In the genomic region with DNA sequence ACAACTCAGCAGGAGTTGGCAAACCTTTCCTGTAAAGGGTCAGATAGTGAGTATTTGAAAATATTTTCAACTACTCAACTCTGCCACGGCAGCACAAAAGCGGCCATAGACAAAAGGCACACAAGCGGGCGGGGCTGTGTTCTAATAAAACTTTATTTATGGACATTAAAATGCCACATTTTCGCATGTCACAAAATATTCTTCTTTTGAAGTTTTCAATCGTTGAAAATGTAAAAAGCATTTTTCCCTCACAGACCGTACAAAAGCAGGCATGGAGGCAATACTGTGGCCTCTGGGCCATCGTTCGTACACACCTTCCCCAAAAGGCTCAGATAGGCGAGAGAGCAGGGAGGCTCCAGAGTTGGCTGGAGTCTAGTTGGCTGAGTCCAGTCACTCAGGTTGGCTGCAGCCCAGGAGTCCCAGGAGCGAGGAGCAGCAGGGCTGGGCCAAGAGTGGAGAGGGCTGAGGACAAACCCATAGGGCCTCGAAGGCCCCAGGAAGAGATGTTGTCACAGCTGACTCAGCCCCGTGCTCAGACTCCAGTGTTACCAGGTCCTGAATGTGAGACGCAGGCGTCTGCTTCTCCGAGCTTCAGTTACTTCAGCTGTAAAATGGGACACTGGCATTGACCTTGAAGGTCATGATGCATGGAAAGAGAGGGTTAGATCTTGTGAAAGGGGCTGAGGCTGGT, we compare ENCODE assay signal across 14 cellular contexts. TPM values are rescaled to one million over a fixed set of nuclear protein-coding genes. Genes with fewer than 3 reads are reported as not detected.
DNase-seq lines count a peak whose midpoint lies in the region; ATAC-seq and TF ChIP-seq lines count a peak whose summit lies in the region.
"Had no signal": no experiment of that assay in that cellular context is flagged by ENCODE, and none has a peak within 500 bp of the region (broad histone marks: within the 10 kb centered on the region; RNA-seq: fewer than 3 reads in every experiment).

No MANE protein-coding gene starts in this region.

- no peak overlapping the region for H3K27ac ChIP-seq in right cardiac atrium (ENCODE audit: low read length)
- H3K27ac ChIP-seq in right atrium auricular region = no peak overlapping the region
- no peak overlapping the region for H3K27ac ChIP-seq in aorta (ENCODE audit: low read depth in 1 of 2, low read length in 2 of 2)
- H3K27ac ChIP-seq: SJCRH30 had no signal

- intact Hi-C loops in right cardiac atrium (cut with DNase I) (no loop called here), aorta (cut with DNase I) (no loop called here)

- ATAC-seq in right cardiac atrium = peak in 1 of 2 donors; percentile 31
- ATAC-seq in left lobe of liver = peak; percentile 38
- no peak for ATAC-seq in aorta (ENCODE audit: low FRiP score)
- ATAC-seq: activated CD8-positive, alpha-beta T cell treated with anti-CD3 and anti-CD28 coated beads for 36 hours had no signal

- H3K36me3 ChIP-seq in right atrium auricular region (no peaks in the 10 kb centered on the region), aorta (ENCODE audit: control insufficient read depth in 1 of 2, insufficient read depth in 2 of 2, low read length in 1 of 2) (no peaks in the 10 kb centered on the region)
- H3K36me3 ChIP-seq: SJCRH30 had no signal

- no peak overlapping the region for H3K4me3 ChIP-seq in right cardiac atrium (ENCODE audit: low read length)
- H3K4me3 ChIP-seq in right atrium auricular region = no peak overlapping the region
- H3K4me3 ChIP-seq in astrocyte of the spinal cord (ENCODE audit: low read depth, low read length) = no peak overlapping the region
- no peak overlapping the region for H3K4me3 ChIP-seq in aorta (ENCODE audit: low read length in 2 of 2)
- H3K4me3 ChIP-seq: SJCRH30, skin epidermis had no signal

- DNase-seq in right cardiac atrium (peak in 2 of 3 donors; percentile 35 to 68), right atrium auricular region (ENCODE audit: low spot score) (no peak), astrocyte of the spinal cord (ENCODE audit: low read depth, low spot score) (peak; percentile 80), left lobe of liver (ENCODE audit: low spot score) (peak; percentile 95), aorta (peak; percentile 55 to 61), NCI-H1417 (lab: John Stamatoyannopoulos, UW) (no peak), NCI-H748 treated with DMSO at 0.1 percent for 48 hours (lab: John Stamatoyannopoulos, UW) (no peak)
- no peak for DNase-seq in central memory CD4-positive, alpha-beta T cell
- DNase-seq: activated CD8-positive, alpha-beta T cell treated with anti-CD3 and anti-CD28 coated beads for 36 hours; foreskin melanocyte; GF-D8; NCI-H1930; SJCRH30 had no signal

- H3K27me3 ChIP-seq in right cardiac atrium (ENCODE audit: control insufficient read depth, insufficient read depth) = no peaks in the 10 kb centered on the region
- H3K27me3 ChIP-seq in right atrium auricular region = no peaks in the 10 kb centered on the region
- H3K27me3 ChIP-seq in aorta (ENCODE audit: control insufficient read depth in 1 of 2, insufficient read depth in 2 of 2, low read length in 1 of 2) = no peaks in the 10 kb centered on the region

- TF ChIP-seq CTCF in right atrium auricular region (IDR thresholded peaks at IDR 0.05) (no peak), astrocyte of the spinal cord (IDR thresholded peaks at IDR 0.05; ENCODE audit: low read depth, low read length) (no peak)

- in situ Hi-C loops in astrocyte of the spinal cord (cut with HindIII; ENCODE audit: low sequenced_read_pairs) = no loop called here

- WGBS in right cardiac atrium = 79% methylated on average over 16 of the region's 16 CpGs
- WGBS in aorta, 2 donors = 63 to 74% methylated on average over 16 of the region's 16 CpGs

- no peaks in the 10 kb centered on the region for H3K9me3 ChIP-seq in right cardiac atrium (ENCODE audit: control insufficient read depth, low read length)
- no peaks in the 10 kb centered on the region for H3K9me3 ChIP-seq in right atrium auricular region
- no peaks in the 10 kb centered on the region for H3K9me3 ChIP-seq in aorta (ENCODE audit: control insufficient read depth, low read length)
- H3K9me3 ChIP-seq: SJCRH30 had no signal

- H3K4me1 ChIP-seq in right cardiac atrium (ENCODE audit: control insufficient read depth, insufficient read depth, low read length) (no peaks in the 10 kb centered on the region), right atrium auricular region (no peaks in the 10 kb centered on the region), aorta (ENCODE audit: control insufficient read depth in 1 of 2, insufficient read depth in 2 of 2, low read length in 2 of 2) (no peaks in the 10 kb centered on the region)

RNA-seq across cellular contexts. Expression of a gene that starts 42.5 kb away (rescaled TPM):
- total RNA-seq in right cardiac atrium (under 1 TPM; 0.09 to 0.25 (median 0.20) TPM), right atrium auricular region (under 1 TPM in 1 of 2 donors, not detected in 1; 0.24 TPM), left lobe of liver (537 TPM), aorta (1 to 10 TPM in 1 of 2 donors, under 1 TPM in 1; 0.66 to 1.4 TPM)
- polyA plus RNA-seq in right cardiac atrium (0.23 TPM), aorta (1 to 10 TPM; 1.5 to 5.4 TPM)

Comparison
In these comparisons a context has a peak if more than half of its experiments do, and no peak if none do; other contexts are left out.
1. DNase-seq: peak in right cardiac atrium (2 of 3), astrocyte of the spinal cord (single experiment), left lobe of liver (single experiment) and aorta (2 of 2); none in right atrium auricular region (single experiment), central memory CD4-positive, alpha-beta T cell (single experiment), NCI-H1417 (0 of 3) and NCI-H748 treated with DMSO at 0.1 percent for 48 hours (single experiment).
2. RNA of a gene that starts 42.5 kb away (total RNA-seq): 537 TPM in left lobe of liver (single experiment); 0.66 to 1.4 TPM in aorta, 0.09 to 0.25 TPM in right cardiac atrium and 0.24 TPM in right atrium auricular region; every median in the first group is over 100 times any median in the second.